ENCODE assay signal across 10 cellular contexts in genomic region chr6:34390531-34391013, GRCh38. TPM values are rescaled to one million over a fixed set of nuclear protein-coding genes. Genes with fewer than 3 reads are reported as not detected.
A peak's percentile ranks its signal among the peaks of the same experiment; 100 is the strongest.
DNase-seq lines count a peak whose midpoint lies in the region; ATAC-seq and TF ChIP-seq lines count a peak whose summit lies in the region.
"Had no signal": no experiment of that assay in that cellular context is flagged by ENCODE, and none has a peak within 500 bp of the region (broad histone marks: within the 10 kb centered on the region; RNA-seq: fewer than 3 reads in every experiment).

No MANE protein-coding gene starts in this region.

- peaks cover 69% of the 10 kb centered on the region for H3K79me2 ChIP-seq in PC-9 (ENCODE audit: low read depth)

- peak overlapping the region; percentile 99 for H3K4me3 ChIP-seq in PC-9
- H3K4me3 ChIP-seq in fibroblast of the aortic adventitia (ENCODE audit: low read depth, low read length), result peak overlapping the region; percentile 81
- H3K4me3 ChIP-seq in skeletal muscle satellite cell (ENCODE audit: low read length), result peak overlapping the region; percentile 92

- intact Hi-C loops in PC-9 (cut with micrococcal nuclease; ENCODE audit: unreplicated experiment), result loop anchor here (1.0 kb wide), 1 partner anchor 141 kb away; the partner anchor contains the start of gene SMIM29

- no peaks in the 10 kb centered on the region for H3K27me3 ChIP-seq in PC-9 (ENCODE audit: insufficient read depth, low read depth)
- H3K27me3 ChIP-seq in skeletal muscle satellite cell (ENCODE audit: control insufficient read depth, insufficient read depth, low read length), result no peaks in the 10 kb centered on the region
- H3K27me3 ChIP-seq: ovary had no signal

- DNase-seq in GF-D8 (lab: John Stamatoyannopoulos, UW) (peak; percentile 10), PC-9 (no peak), fibroblast of the aortic adventitia (ENCODE audit: low read depth) (no peak), amniotic stem cell (lab: John Stamatoyannopoulos, UW) (no peak), NCI-H748 treated with DMSO at 0.1 percent for 48 hours (lab: John Stamatoyannopoulos, UW) (no peak), NCI-H510A (lab: John Stamatoyannopoulos, UW) (no peak)
- DNase-seq: activated CD8-positive, alpha-beta memory T cell treated with anti-CD3 and anti-CD28 coated beads for 24 hours had no signal

- peaks cover 16% of the 10 kb centered on the region for H3F3A ChIP-seq in PC-9 (ENCODE audit: insufficient read depth, low read depth)

- H4K20me1 ChIP-seq in PC-9 (ENCODE audit: insufficient read depth), result peaks cover 35% of the 10 kb centered on the region

- H3K4me2 ChIP-seq in PC-9 (peak overlapping the region; percentile 97), skeletal muscle satellite cell (ENCODE audit: low read length) (peak overlapping the region; percentile 88)

- peak overlapping the region; percentile 89 for H3K9ac ChIP-seq in skeletal muscle satellite cell (ENCODE audit: low read depth, low read length)

- CTCF ChIA-PET in PC-9 (lab: Charles Lee), result interaction anchor here (1.8 kb wide), 1 partner anchor 143 kb away, joined by 6 read pairs; no protein-coding TSS in a partner anchor

- BruUV-seq in PC-9 (replicated peaks; lab: Mats Ljungman, UMichigan), result no TSS peak

- no peak for ATAC-seq in HG02840 (IDR thresholded peaks at IDR 0.05; ENCODE audit: low FRiP score, unreplicated experiment)

- H3K4me1 ChIP-seq in PC-9 (replicated peaks; ENCODE audit: insufficient read depth) (peaks cover 19% of the 10 kb centered on the region), skeletal muscle satellite cell (ENCODE audit: control insufficient read depth, insufficient read depth, low read length) (peaks cover 24% of the 10 kb centered on the region)

- POLR2A ChIA-PET in PC-9 (lab: Charles Lee; ENCODE audit: unreplicated experiment), result interaction anchor here (0.5 to 0.7 kb wide), 5 partner anchors 31 to 867 kb away, joined by 3 to 9 read pairs (median 3); partner anchors contain the start of gene HMGA1

- peak overlapping the region; percentile 79 for H3K27ac ChIP-seq in PC-9

- TF ChIP-seq CTCF in PC-9 (conservative IDR thresholded peaks at IDR 0.05) (no peak), fibroblast of the aortic adventitia (IDR thresholded peaks at IDR 0.05; ENCODE audit: insufficient read depth, low read length) (no peak)

- H2AFZ ChIP-seq in PC-9, result no peak overlapping the region; the same call in 1 of the 2 replicates

- no peaks in the 10 kb centered on the region for H3K36me3 ChIP-seq in PC-9 (ENCODE audit: low read depth)
- H3K36me3 ChIP-seq in skeletal muscle satellite cell (ENCODE audit: insufficient read depth, low read length), result no peaks in the 10 kb centered on the region
- H3K36me3 ChIP-seq: ovary had no signal

- H3K9me3 ChIP-seq in PC-9 (ENCODE audit: insufficient read depth, low read depth) (no peaks in the 10 kb centered on the region), skeletal muscle satellite cell (replicated peaks; ENCODE audit: low read length) (no peaks in the 10 kb centered on the region)
- H3K9me3 ChIP-seq: ovary had no signal

- H3K9me2 ChIP-seq in PC-9 (ENCODE audit: insufficient read depth), result no peaks in the 10 kb centered on the region

RNA-seq across cellular contexts. Expression of gene NUDT3, which starts 1.9 kb away (rescaled TPM):
- total RNA-seq in PC-9 (2021), result 16.8 and 19.1 TPM in 2 replicates
- total RNA-seq in fibroblast of the aortic adventitia (ENCODE audit: low replicate concordance), result 24.4 and 34.6 TPM in 2 replicates
- total RNA-seq in skeletal muscle satellite cell (2012; rRNA removed), result 19.0 and 19.2 TPM in 2 replicates

RNA-seq across cellular contexts. Expression of gene RPS10, which starts 35.3 kb away (rescaled TPM):
- 1,786 and 2,008 TPM in 2 replicates for total RNA-seq in PC-9 (2021)
- total RNA-seq in fibroblast of the aortic adventitia (ENCODE audit: low replicate concordance), result 1,593 and 2,945 TPM in 2 replicates
- 2,752 and 3,798 TPM in 2 replicates for total RNA-seq in skeletal muscle satellite cell (2012; rRNA removed)
